ENCODE assay signal across 8 cellular contexts in genomic region chr2:127885780-127886592, GRCh38. TPM values are rescaled to one million over a fixed set of nuclear protein-coding genes. Genes with fewer than 3 reads are reported as not detected.
DNase-seq lines count a peak whose midpoint lies in the region; ATAC-seq lines count a peak whose summit lies in the region.
"Not testable (repeated sequence)": the region's sequence is repeated elsewhere in the genome, so short reads cannot be mapped to it uniquely, and the experiment has no call there.

Gene AMMECR1L (minus strand): TSS chr2:127885956. CDS start chr2:127874234, 11,722 bp downstream.

- not testable (repeated sequence) for H3K9me3 Mint-ChIP-seq in naive B cell

- peaks cover 17 to 42% (median 29%) of the 10 kb centered on the region in 3 donors for H3K4me1 Mint-ChIP-seq in naive B cell

- in situ Hi-C loops in SK-MEL-5 (cut with HindIII; ENCODE audit: low pct_unique_long_range_greater_than_20kb, low sequenced_read_pairs), result not testable (repeated sequence)

- H3K4me3 ChIP-seq in Jurkat, Clone E6-1 (ENCODE audit: low read length), result peak within 1 kb of the TSS; percentile 57

- H3K27me3 Mint-ChIP-seq in naive B cell, result not testable (repeated sequence)

- H3K4me3 Mint-ChIP-seq in naive B cell, result peak within 1 kb of the TSS; percentile 89 to 97 (median 91)

- ATAC-seq in GM21786 (IDR thresholded peaks at IDR 0.05; ENCODE audit: unreplicated experiment), result peak; percentile 90
- peak; percentile 85 to 86 for ATAC-seq in naive B cell (ENCODE audit: low read depth in 2 of 2)

- H3K36me3 Mint-ChIP-seq in naive B cell, result not testable (repeated sequence)

- DNase-seq in DMS79 treated with DMSO at 0.1 percent for 48 hours (lab: John Stamatoyannopoulos, UW) (peak; percentile 24), SK-MEL-5 (ENCODE audit: low read depth, low spot score) (peak; percentile 56), fibroblast of peridontal ligament (ENCODE audit: extremely low read depth) (peak; percentile 67), naive B cell (peak; percentile 81)
- DNase-seq in Jurkat, Clone E6-1 (ENCODE audit: low read depth, low spot score), result peak; percentile 64
- peak; percentile 91 for DNase-seq in activated effector memory CD4-positive, alpha-beta T cell treated with anti-CD3 and anti-CD28 coated beads, Interleukin-2, amount 50 U/mL, for 16 hours
- DNase-seq in stimulated activated CD8-positive, alpha-beta memory T cell treated with anti-CD3 and anti-CD28 coated beads, Interleukin-7, amount 100 ng/mL, for 24 hours (ENCODE audit: low read depth), result peak; percentile 41

- H3K27ac Mint-ChIP-seq in naive B cell, result peak within 1 kb of the TSS; percentile 87 to 95 (median 93)

RNA-seq across cellular contexts. Expression of gene AMMECR1L, which starts in this region (rescaled TPM):
- 14.9 TPM for polyA plus RNA-seq in Jurkat, Clone E6-1 (2012; ENCODE audit: insufficient read depth, insufficient read length)
- total RNA-seq in SK-MEL-5 (2014; rRNA removed; shearing (Covaris generic)), result 25.3 and 28.8 TPM in 2 replicates
- 18.1 and 27.3 TPM in 2 replicates for polyA plus RNA-seq in SK-MEL-5 (2015; cell fraction: cytosol; rRNA removed)
- polyA plus RNA-seq in SK-MEL-5 (2015; cell fraction: nucleus; rRNA removed), result 36.3 and 47.1 TPM in 2 replicates
- polyA plus RNA-seq in naive B cell (ENCODE audit: low read depth in 6 of 6), result 1 to 10 TPM; 3.7 to 9.9 (median 7.4) TPM

Comparison
In these comparisons a context has a peak if more than half of its experiments do, and no peak if none do; other contexts are left out.
1. Peak in every context shown above with its lines: DNase-seq, ATAC-seq and H3K4me3 ChIP-seq.
2. DNase-seq: peak in every context shown above with its lines; median percentile 91 in activated effector memory CD4-positive, alpha-beta T cell treated with anti-CD3 and anti-CD28 coated beads, Interleukin-2, amount 50 U/mL, for 16 hours; 81 in naive B cell; 67 in fibroblast of peridontal ligament; 64 in Jurkat, Clone E6-1; 56 in SK-MEL-5; 41 in stimulated activated CD8-positive, alpha-beta memory T cell treated with anti-CD3 and anti-CD28 coated beads, Interleukin-7, amount 100 ng/mL, for 24 hours; 24 in DMS79 treated with DMSO at 0.1 percent for 48 hours.